8 cellular contexts compared by ENCODE assay signal in genomic region chr9:127423934-127424668, GRCh38. TPM values are rescaled to one million over a fixed set of nuclear protein-coding genes. Genes with fewer than 3 reads are reported as not detected.
DNase-seq lines count a peak whose midpoint lies in the region; ATAC-seq and TF ChIP-seq lines count a peak whose summit lies in the region.

ZNF79 (plus strand) TSS chr9:127424382; CDS start chr9:127424788, 406 bp downstream.

- WGBS in lung, 2 donors = 0% methylated on average over 54 of the region's 54 CpGs

- H3K27ac ChIP-seq in lung (ENCODE audit: low read depth in 1 of 2, low read length in 1 of 2) = peak within 1 kb of the TSS; percentile 86 to 91

- H3K4me3 ChIP-seq in lung = peak within 1 kb of the TSS; percentile 66

- no peak for TF ChIP-seq CTCF in lung (IDR thresholded peaks at IDR 0.05; ENCODE audit: control extremely low read depth, extremely low read depth)

- H3K27me3 ChIP-seq in lung (ENCODE audit: control insufficient read depth, insufficient read depth) = no peaks in the 10 kb centered on the region

- DNase-seq in COLO829 (ENCODE audit: low spot score) = peak; percentile 99
- DNase-seq in HT1080 (ENCODE audit: low read depth) = peak; percentile 92
- peak; percentile 84 for DNase-seq in NK-92 treated with Interleukin-12 subunit alpha and Interleukin-12 subunit beta, amount 100 ng/mL, for 24 hours (lab: John Stamatoyannopoulos, UW)
- DNase-seq in activated CD8-positive, alpha-beta memory T cell treated with anti-CD3 and anti-CD28 coated beads for 1 hour (ENCODE audit: extremely low read depth in 1 of 2, low read depth in 1 of 2) = peak; percentile 62 to 86
- DNase-seq in effector CD4-positive, alpha-beta T cell = peak; percentile 88
- peak; percentile 94 for DNase-seq in lung (ENCODE audit: low spot score)
- peak; percentile 61 to 86 (median 78) for DNase-seq in stimulated activated CD4-positive, alpha-beta T cell treated with anti-CD3 and anti-CD28 coated beads, TNF-alpha, amount 100 ng/mL, for 1 hour (ENCODE audit: low read depth in 3 of 3, low spot score in 1 of 3)

- ATAC-seq in GM21367 (IDR thresholded peaks at IDR 0.05; ENCODE audit: unreplicated experiment) = peak; percentile 72
- peak; percentile 95 for ATAC-seq in lung (ENCODE audit: insufficient read depth, low FRiP score)

- H3K4me1 ChIP-seq in lung (ENCODE audit: control insufficient read depth in 2 of 2, insufficient read depth in 2 of 2, low read length in 2 of 2) = peaks cover 10 to 11% of the 10 kb centered on the region in 2 donors

- H3K36me3 ChIP-seq in lung (ENCODE audit: control insufficient read depth in 2 of 2, insufficient read depth in 2 of 2, low read length in 2 of 2) = peaks cover 1 to 4% of the 10 kb centered on the region in 2 donors

- H3K9me3 ChIP-seq in lung (ENCODE audit: control insufficient read depth in 2 of 2, insufficient read depth in 1 of 2, low read length in 1 of 2) = no peaks in the 10 kb centered on the region

RNA-seq across cellular contexts. Expression of gene ZNF79, which starts in this region (rescaled TPM):
- 9.8 and 10.9 TPM in 2 replicates for total RNA-seq in HT1080 (2014; rRNA removed; shearing (Covaris generic))
- polyA plus RNA-seq in HT1080 (2015; cell fraction: cytosol; rRNA removed) = 4.4 and 4.7 TPM in 2 replicates
- 7.4 and 10.4 TPM in 2 replicates for polyA plus RNA-seq in HT1080 (2015; cell fraction: nucleus; rRNA removed)
- total RNA-seq in lung = 1 to 10 TPM; 8.7 to 9.3 TPM
- polyA plus RNA-seq in lung = 1 to 10 TPM; 3.1 TPM

Comparison
In these comparisons a context has a peak if more than half of its experiments do, and no peak if none do; other contexts are left out.
1. Peak in every context shown above with its lines: DNase-seq, ATAC-seq, H3K4me3 ChIP-seq and H3K27ac ChIP-seq.